26 cellular contexts compared by ENCODE assay signal in the genomic region with DNA sequence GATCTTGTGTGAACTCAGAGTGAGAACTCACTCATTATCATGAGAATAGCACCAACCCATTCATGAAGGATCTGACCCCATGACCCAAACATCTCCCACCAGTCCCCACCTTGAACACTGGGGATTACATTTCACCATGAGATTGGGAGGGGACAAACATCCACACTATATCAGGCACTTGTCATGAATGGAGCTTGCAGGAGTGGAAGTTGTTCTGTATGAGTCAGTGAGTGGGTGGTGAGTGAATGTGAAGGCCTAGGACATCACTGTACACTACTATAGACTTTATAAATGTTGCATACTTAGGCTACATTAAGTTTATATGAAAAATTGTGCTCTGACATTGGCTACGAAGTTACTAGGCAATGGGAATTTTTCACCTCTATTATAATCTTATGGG. TPM values are rescaled to one million over a fixed set of nuclear protein-coding genes. Genes with fewer than 3 reads are reported as not detected.
A peak's percentile ranks its signal among the peaks of the same experiment; 100 is the strongest.
DNase-seq lines count a peak whose midpoint lies in the region; ATAC-seq and TF ChIP-seq lines count a peak whose summit lies in the region.
"Had no signal": no experiment of that assay in that cellular context is flagged by ENCODE, and none has a peak within 500 bp of the region (broad histone marks: within the 10 kb centered on the region; RNA-seq: fewer than 3 reads in every experiment).

No MANE protein-coding gene starts in this region.

- H3K36me3 ChIP-seq in HCT116 (ENCODE audit: control insufficient read depth in 1 of 2, insufficient read depth in 2 of 2, low read length in 2 of 2) (no peaks in the 10 kb centered on the region), skeletal muscle satellite cell (ENCODE audit: insufficient read depth, low read length) (no peaks in the 10 kb centered on the region), esophagus squamous epithelium (no peaks in the 10 kb centered on the region)
- H3K36me3 ChIP-seq: cardiac muscle cell, left lung, ovary, thoracic aorta had no signal

- no peak for TF ChIP-seq RAD21 in HCT116 (IDR thresholded peaks at IDR 0.05; ENCODE audit: low read depth)

- H3K4me3 Mint-ChIP-seq in T-helper 17 cell (no peak overlapping the region), chondrocyte (ENCODE audit: unreplicated experiment) (no peak overlapping the region)
- H3K4me3 Mint-ChIP-seq: CD4-positive, CD25-positive, alpha-beta regulatory T cell; GM23338; naive thymus-derived CD8-positive, alpha-beta T cell had no signal

- H3K9me3 Mint-ChIP-seq in chondrocyte (ENCODE audit: low read depth) = peaks cover 5% of the 10 kb centered on the region

- H3K27me3 ChIP-seq in HCT116 (ENCODE audit: insufficient read depth, low read length) (no peaks in the 10 kb centered on the region), skeletal muscle satellite cell (ENCODE audit: control insufficient read depth, insufficient read depth, low read length) (peaks cover 12% of the 10 kb centered on the region), esophagus squamous epithelium (peaks cover 0 to 35% (median 0%) of the 10 kb centered on the region in 4 donors)
- H3K27me3 ChIP-seq: cardiac muscle cell, ovary had no signal

- POLR2A ChIA-PET in HCT116 (lab: Charles Lee) = no interaction called here

- DNase-seq in HCT116 (ENCODE audit: low read depth, low spot score) = no peak
- DNase-seq in astrocyte of the spinal cord (ENCODE audit: low read depth, low spot score) = peak; percentile 15
- peak; percentile 14 for DNase-seq in fibroblast of pulmonary artery (ENCODE audit: low read depth)
- no peak for DNase-seq in T-helper 17 cell
- no peak for DNase-seq in chondrocyte (ENCODE audit: low spot score)
- DNase-seq in esophagus squamous epithelium (lab: John Stamatoyannopoulos, UW) = no peak
- DNase-seq: activated CD4-positive, alpha-beta T cell treated with anti-CD3 and anti-CD28 coated beads for 1 hour; activated CD8-positive, alpha-beta memory T cell treated with anti-CD3 and anti-CD28 coated beads for 24 hours; activated gamma-delta T cell; activated T-cell treated with anti-CD3 and anti-CD28 coated beads, Interleukin-2, amount 50 U/mL, for 1 hour; CD4-positive, CD25-positive, alpha-beta regulatory T cell; Kasumi-1; left lung; midbrain; naive thymus-derived CD8-positive, alpha-beta T cell; NCI-H1092; NCI-H187 treated with DMSO at 0.1 percent for 48 hours; NCI-H526 treated with DMSO at 0.1 percent for 48 hours; ovary; stimulated activated CD4-positive, alpha-beta T cell treated with anti-CD3 and anti-CD28 coated beads, Interleukin-4, amount 100 ng/mL, for 4 hours; stimulated activated naive CD4-positive, alpha-beta T cell treated with Interleukin-2 at 50 U/mL for 16 hours; T-helper 1 cell had no signal

- ATAC-seq in HCT116 (no peak), T-helper 17 cell (no peak)
- ATAC-seq: GM23338; left lung; naive thymus-derived CD8-positive, alpha-beta T cell had no signal

- H3K36me3 Mint-ChIP-seq in T-helper 17 cell (ENCODE audit: low read depth) (peaks cover 2% of the 10 kb centered on the region), chondrocyte (ENCODE audit: low read depth) (no peaks in the 10 kb centered on the region)

- no peaks in the 10 kb centered on the region for H4K20me1 ChIP-seq in HCT116 (ENCODE audit: insufficient read depth)

- H3K27me3 Mint-ChIP-seq in T-helper 17 cell (peaks cover 23% of the 10 kb centered on the region), chondrocyte (ENCODE audit: low read depth) (no peaks in the 10 kb centered on the region)

- CTCF ChIA-PET in HCT116 (lab: Charles Lee) = no interaction called here

- H3K9me2 ChIP-seq in HCT116 (ENCODE audit: insufficient read depth) = no peaks in the 10 kb centered on the region

- peaks cover 0 to 17% of the 10 kb centered on the region in 2 experiments; a peak in 3 of 4 replicates for H3K4me1 ChIP-seq in HCT116 (ENCODE audit: control insufficient read depth in 1 of 2, insufficient read depth in 2 of 2, low read length in 2 of 2)
- H3K4me1 ChIP-seq in skeletal muscle satellite cell (ENCODE audit: control insufficient read depth, insufficient read depth, low read length) = peaks cover 13% of the 10 kb centered on the region
- peaks cover 11 to 31% (median 11%) of the 10 kb centered on the region in 3 donors for H3K4me1 ChIP-seq in esophagus squamous epithelium

- peak overlapping the region; percentile 39 for H3K4me2 ChIP-seq in HCT116 (ENCODE audit: low read length)
- peak overlapping the region; percentile 0 for H3K4me2 ChIP-seq in skeletal muscle satellite cell (ENCODE audit: low read length)
- H3K4me2 ChIP-seq: GM23338 had no signal

- H3K27ac ChIP-seq in HCT116 (ENCODE audit: low read depth, low read length) (no peak overlapping the region), esophagus squamous epithelium (no peak overlapping the region)
- H3K27ac ChIP-seq: cardiac muscle cell, left lung, ovary, thoracic aorta had no signal

- H2AFZ ChIP-seq in HCT116 (ENCODE audit: low read depth, low read length, poor library complexity, severe bottlenecking) = peak overlapping the region; percentile 59
- H2AFZ ChIP-seq: GM23338 had no signal

- RAD21 ChIA-PET in HCT116 (lab: Charles Lee; ENCODE audit: low non-redundant PET in 1 of 2, low total read pairs in 2 of 2, uncharacterized antibody in 2 of 2, unreplicated experiment in 2 of 2) = no interaction called here

- whole genome bisulfite sequencing in esophagus squamous epithelium, 2 donors = 84 to 88% methylated on average over 1 of the region's 1 CpG

- H3K27ac Mint-ChIP-seq in T-helper 17 cell (no peak overlapping the region), chondrocyte (ENCODE audit: unreplicated experiment) (no peak overlapping the region)
- H3K27ac Mint-ChIP-seq: CD4-positive, CD25-positive, alpha-beta regulatory T cell; GM23338; naive thymus-derived CD8-positive, alpha-beta T cell had no signal

- no TSS peak for BruUV-seq in HCT116 (replicated peaks; lab: Mats Ljungman, UMichigan)

- H3K4me1 Mint-ChIP-seq in T-helper 17 cell = peaks cover 13% of the 10 kb centered on the region
- peaks cover 18% of the 10 kb centered on the region for H3K4me1 Mint-ChIP-seq in chondrocyte (ENCODE audit: low read depth)

- intact Hi-C loops in HCT116 (cut with micrococcal nuclease) = no loop called here
- intact Hi-C loops in esophagus squamous epithelium (cut with DNase I) = no loop called here

- no peaks in the 10 kb centered on the region for H3K79me2 ChIP-seq in HCT116 (ENCODE audit: insufficient read depth, low read length)

- TF ChIP-seq POLR2A in HCT116 (IDR thresholded peaks at IDR 0.05; ENCODE audit: borderline replicate concordance, extremely low read depth, insufficient read depth, insufficient read length) = no peak
- no peak for TF ChIP-seq POLR2A in esophagus squamous epithelium (IDR thresholded peaks at IDR 0.05)

- in situ Hi-C loops in astrocyte of the spinal cord (cut with HindIII; ENCODE audit: low sequenced_read_pairs) = no loop called here

- H3K9ac ChIP-seq in HCT116 (ENCODE audit: low read length) (no peak overlapping the region), skeletal muscle satellite cell (ENCODE audit: low read depth, low read length) (no peak overlapping the region)

- H3K4me3 ChIP-seq in HCT116 (replicated peaks in 1 of 2; ENCODE audit: low read depth in 1 of 2, low read length in 2 of 2) (no peak overlapping the region), astrocyte of the spinal cord (ENCODE audit: low read depth, low read length) (no peak overlapping the region), fibroblast of pulmonary artery (replicated peaks; ENCODE audit: low read depth, low read length) (no peak overlapping the region), skeletal muscle satellite cell (ENCODE audit: low read length) (no peak overlapping the region), esophagus squamous epithelium (no peak overlapping the region)
- H3K4me3 ChIP-seq: cardiac muscle cell, GM23338, left lung, ovary, thoracic aorta had no signal

- no peak for TF ChIP-seq CTCF in HCT116 (IDR thresholded peaks at IDR 0.05 in 2 of 3, conservative IDR thresholded peaks at IDR 0.05 in 1 of 3; ENCODE audit: borderline replicate concordance in 1 of 3, insufficient read depth in 1 of 3, low read depth in 2 of 3, low read length in 2 of 3)
- no peak for TF ChIP-seq CTCF in astrocyte of the spinal cord (IDR thresholded peaks at IDR 0.05; ENCODE audit: low read depth, low read length)
- no peak for TF ChIP-seq CTCF in fibroblast of pulmonary artery (IDR thresholded peaks at IDR 0.05; ENCODE audit: low read length, missing control alignments)
- no peak for TF ChIP-seq CTCF in chondrocyte (IDR thresholded peaks at IDR 0.05)
- TF ChIP-seq CTCF in esophagus squamous epithelium (IDR thresholded peaks at IDR 0.05) = no peak

- H3K9me3 ChIP-seq in HCT116 (ENCODE audit: control insufficient read depth in 1 of 2, insufficient read depth in 1 of 2, low read depth in 1 of 2, low read length in 2 of 2) (no peaks in the 10 kb centered on the region), skeletal muscle satellite cell (replicated peaks; ENCODE audit: low read length) (no peaks in the 10 kb centered on the region), T-helper 17 cell (ENCODE audit: control insufficient read depth, low read length, poor library complexity, severe bottlenecking) (no peaks in the 10 kb centered on the region), esophagus squamous epithelium (no peaks in the 10 kb centered on the region)
- H3K9me3 ChIP-seq: thoracic aorta had no signal

TF ChIP-seq in HCT116, 20 proteins besides CTCF, POLR2A, EP300 and RAD21:
- peak; percentile 63 for TF ChIP-seq EGR1 (IDR thresholded peaks at IDR 0.05; ENCODE audit: low read depth)
- TF ChIP-seq CEBPB (IDR thresholded peaks at IDR 0.05; ENCODE audit: low read depth) = no peak
TF ChIP-seq in HCT116: peak in this region for 1.

RNA-seq across cellular contexts. Expression of gene RNF182, which starts 47.6 kb away (rescaled TPM):
- total RNA-seq in HCT116 (2021; ENCODE audit: unreplicated experiment) (6.5 TPM), T-helper 17 cell (under 1 TPM; 0.16 to 0.25 TPM), chondrocyte (3.7 to 6.6 TPM (median 5.3 TPM) in 3 replicates), esophagus squamous epithelium (under 1 TPM in 1 of 4 donors, not detected in 3; 0.19 TPM)
- 3.0 and 5.9 TPM in 2 replicates for polyA plus RNA-seq in HCT116 (2012)
- 2.0 and 4.4 TPM in 2 replicates for total RNA-seq in skeletal muscle satellite cell (2012; rRNA removed)
- total RNA-seq: CD4-positive, CD25-positive, alpha-beta regulatory T cell; naive thymus-derived CD8-positive, alpha-beta T cell; thoracic aorta had no signal
- polyA plus RNA-seq: CD4-positive, CD25-positive, alpha-beta regulatory T cell; naive thymus-derived CD8-positive, alpha-beta T cell had no signal

Comparison
In these comparisons a context has a peak if more than half of its experiments do, and no peak if none do; other contexts are left out.
1. DNase-seq: peak in astrocyte of the spinal cord (single experiment) and fibroblast of pulmonary artery (single experiment); none in HCT116 (single experiment), T-helper 17 cell (0 of 3), chondrocyte (single experiment) and esophagus squamous epithelium (single experiment).